21 cellular contexts compared by ENCODE assay signal in genomic region chr10:92961638-92962037, GRCh38.
"Had no signal": no experiment of that assay in that cellular context is flagged by ENCODE, and none has a peak within 500 bp of the region (broad histone marks: within the 10 kb centered on the region; RNA-seq: fewer than 3 reads in every experiment).

No MANE protein-coding gene starts in this region.

- ATAC-seq: Panc1, PC-3 had no signal

- H3K4me2 ChIP-seq: SK-N-SH had no signal

- H3K27ac ChIP-seq: RWPE1 had no signal

- H3K9ac ChIP-seq: SK-N-SH had no signal

- H3K9me3 ChIP-seq: SK-N-SH had no signal

- DNase-seq: KBM-7; NCI-H1092; NCI-H1436 treated with DMSO at 0.1 percent for 48 hours; NCI-H1694; NCI-H187 treated with DMSO at 0.1 percent for 48 hours; NCI-H2029 treated with DMSO at 0.1 percent for 48 hours; NCI-H2107; NCI-H2171 treated with DMSO at 0.1 percent for 48 hours; NCI-H345; NCI-H446 treated with DMSO at 0.1 percent for 48 hours; NCI-H510A treated with DMSO at 0.1 percent for 48 hours; NCI-H526; NCI-H82; NK-92 treated with Interleukin-12 subunit alpha and Interleukin-12 subunit beta, amount 100 ng/mL, for 24 hours; PC-3; SHP77; SK-N-SH; SW 1271; T-helper 1 cell had no signal
